27 cellular contexts compared by ENCODE assay signal in genomic region chr9:110592075-110592830, GRCh38. TPM values are rescaled to one million over a fixed set of nuclear protein-coding genes. Genes with fewer than 3 reads are reported as not detected.
DNase-seq lines count a peak whose midpoint lies in the region; ATAC-seq and TF ChIP-seq lines count a peak whose summit lies in the region.
"Had no signal": no experiment of that assay in that cellular context is flagged by ENCODE, and none has a peak within 500 bp of the region (broad histone marks: within the 10 kb centered on the region; RNA-seq: fewer than 3 reads in every experiment).

No MANE protein-coding gene starts in this region.

- no peaks in the 10 kb centered on the region for H3K27me3 Mint-ChIP-seq in GM23338 (ENCODE audit: insufficient read depth, low read depth, poor library complexity)
- no peaks in the 10 kb centered on the region for H3K27me3 Mint-ChIP-seq in type B pancreatic cell
- H3K27me3 Mint-ChIP-seq: activated CD8-positive, alpha-beta memory T cell treated with anti-CD3 and anti-CD28 coated beads, Interleukin-2, amount 10 ng/mL, durations not matched to agents 7 days and 5 days had no signal

- no peak overlapping the region for H3K4me3 Mint-ChIP-seq in GM23338
- no peak overlapping the region for H3K4me3 Mint-ChIP-seq in type B pancreatic cell
- H3K4me3 Mint-ChIP-seq: activated CD8-positive, alpha-beta memory T cell treated with anti-CD3 and anti-CD28 coated beads, Interleukin-2, amount 10 ng/mL, durations not matched to agents 7 days and 5 days; activated T-cell treated with anti-CD3 and anti-CD28 coated beads, Interleukin-2, amount 50 U/mL, for 4 hours; naive thymus-derived CD8-positive, alpha-beta T cell had no signal

- H3K36me3 ChIP-seq in GM23338 (ENCODE audit: insufficient read depth) = no peaks in the 10 kb centered on the region; the same call in none of the 2 replicates
- H3K36me3 ChIP-seq: heart left ventricle, transverse colon had no signal

- peaks cover 29% of the 10 kb centered on the region for H3K9me3 Mint-ChIP-seq in GM23338
- peaks cover 2% of the 10 kb centered on the region for H3K9me3 Mint-ChIP-seq in type B pancreatic cell

- TF ChIP-seq CTCF in GM23338 (conservative IDR thresholded peaks at IDR 0.05; ENCODE audit: low read depth in 2 of 2) (no peak), type B pancreatic cell (conservative IDR thresholded peaks at IDR 0.05) (no peak)

- ATAC-seq in GM23338 (no peak), GM21381 (IDR thresholded peaks at IDR 0.05; ENCODE audit: unreplicated experiment) (no peak)
- ATAC-seq: activated CD8-positive, alpha-beta memory T cell treated with anti-CD3 and anti-CD28 coated beads, Interleukin-2, amount 10 ng/mL, durations not matched to agents 7 days and 5 days; activated T-cell treated with anti-CD3 and anti-CD28 coated beads, Interleukin-2, amount 50 U/mL, for 4 hours; HCT116; heart left ventricle; naive thymus-derived CD8-positive, alpha-beta T cell had no signal

- H3K4me3 ChIP-seq in GM23338 = no peak overlapping the region
- H3K4me3 ChIP-seq: coronary artery, heart left ventricle, transverse colon had no signal

- no peaks in the 10 kb centered on the region for H3F3A ChIP-seq in GM23338 (replicated peaks; ENCODE audit: low read depth)

- peak overlapping the region; percentile 85 for H2AFZ ChIP-seq in GM23338

- H3K36me3 Mint-ChIP-seq in GM23338 (ENCODE audit: low read depth) = peaks cover 18% of the 10 kb centered on the region
- H3K36me3 Mint-ChIP-seq in type B pancreatic cell = no peaks in the 10 kb centered on the region
- H3K36me3 Mint-ChIP-seq: activated CD8-positive, alpha-beta memory T cell treated with anti-CD3 and anti-CD28 coated beads, Interleukin-2, amount 10 ng/mL, durations not matched to agents 7 days and 5 days had no signal

- H3K27ac ChIP-seq in GM23338 (ENCODE audit: low read depth) = peak overlapping the region; percentile 55; the same call in 1 of the 2 replicates
- H3K27ac ChIP-seq: coronary artery, heart left ventricle, transverse colon had no signal

- DNase-seq in GM23338 (ENCODE audit: low spot score) = no peak
- peak; percentile 68 for DNase-seq in RPMI7951 (ENCODE audit: low read depth)
- peak; percentile 68 for DNase-seq in islet precursor cell
- no peak for DNase-seq in type B pancreatic cell (ENCODE audit: extremely low spot score, unreplicated experiment)
- DNase-seq in occipital lobe (lab: John Stamatoyannopoulos, UW) = no peak
- DNase-seq in inferior parietal cortex (ENCODE audit: extremely low spot score) = no peak
- DNase-seq: activated CD4-positive, CD25-positive, alpha-beta regulatory T cell; activated CD8-positive, alpha-beta memory T cell treated with anti-CD3 and anti-CD28 coated beads, Interleukin-2, amount 10 ng/mL, durations not matched to agents 7 days and 5 days; activated gamma-delta T cell; activated T-cell treated with anti-CD3 and anti-CD28 coated beads, Interleukin-2, amount 50 U/mL, for 4 hours; caudate nucleus; effector memory CD4-positive, alpha-beta T cell; erythroblast; heart left ventricle; naive thymus-derived CD8-positive, alpha-beta T cell; NCI-H1048; NCI-H1694; NCI-H510A; stimulated activated CD4-positive, alpha-beta T cell treated with anti-CD3 and anti-CD28 coated beads, Interleukin-15, amount 100 ng/mL, for 24 hours; stimulated activated CD4-positive, alpha-beta T cell treated with anti-CD3 and anti-CD28 coated beads, Interleukin-4, amount 100 ng/mL, for 4 hours; T-helper 1 cell; transverse colon had no signal

- peaks cover 13% of the 10 kb centered on the region for H3K4me1 ChIP-seq in GM23338 (ENCODE audit: insufficient read depth)
- H3K4me1 ChIP-seq: heart left ventricle, transverse colon had no signal

- no peaks in the 10 kb centered on the region for H4K20me1 ChIP-seq in GM23338 (replicated peaks; ENCODE audit: insufficient read depth)

- no peaks in the 10 kb centered on the region for H3K27me3 ChIP-seq in GM23338 (ENCODE audit: insufficient read depth)
- H3K27me3 ChIP-seq: transverse colon had no signal

- H3K4me1 Mint-ChIP-seq in GM23338 (peaks cover 13% of the 10 kb centered on the region), type B pancreatic cell (ENCODE audit: unreplicated experiment) (peaks cover 11% of the 10 kb centered on the region)
- H3K4me1 Mint-ChIP-seq: activated CD8-positive, alpha-beta memory T cell treated with anti-CD3 and anti-CD28 coated beads, Interleukin-2, amount 10 ng/mL, durations not matched to agents 7 days and 5 days; IgD-negative memory B cell; naive thymus-derived CD8-positive, alpha-beta T cell had no signal

- H3K27ac Mint-ChIP-seq in GM23338 (peak overlapping the region; percentile 4; the same call in 1 of the 2 replicates), type B pancreatic cell (peak overlapping the region; percentile 80)
- H3K27ac Mint-ChIP-seq: activated CD8-positive, alpha-beta memory T cell treated with anti-CD3 and anti-CD28 coated beads, Interleukin-2, amount 10 ng/mL, durations not matched to agents 7 days and 5 days; IgD-negative memory B cell; naive thymus-derived CD8-positive, alpha-beta T cell had no signal

- H3K4me2 ChIP-seq in GM23338 = no peak overlapping the region

- H3K9me2 ChIP-seq in GM23338 (ENCODE audit: insufficient read depth) = peaks cover 5% of the 10 kb centered on the region; the same call in 1 of the 2 replicates

- H3K79me2 ChIP-seq in GM23338 (replicated peaks; ENCODE audit: insufficient read depth) = no peaks in the 10 kb centered on the region

TF ChIP-seq in GM23338, 12 proteins besides CTCF, POLR2A, EP300 and RAD21 (continues in another document):
- no peak for TF ChIP-seq ZNF462 (CRISPR knock-in tag; IDR thresholded peaks at IDR 0.05)
- TF ChIP-seq NANOG (IDR thresholded peaks at IDR 0.05; ENCODE audit: borderline replicate concordance) = no peak
- TF ChIP-seq EZH2phosphoT487 (IDR thresholded peaks at IDR 0.05; ENCODE audit: unreplicated experiment) = no peak
- no peak for TF ChIP-seq ZNF114 (CRISPR knock-in tag; IDR thresholded peaks at IDR 0.05)
- TF ChIP-seq POLR2AphosphoS5 (IDR thresholded peaks at IDR 0.05; ENCODE audit: low read depth) = no peak
- TF ChIP-seq EZH2 (IDR thresholded peaks at IDR 0.05; ENCODE audit: low read depth, unreplicated experiment) = no peak

RNA-seq across cellular contexts. Expression of gene SVEP1, which starts 12.7 kb away (rescaled TPM):
- 0.50 and 0.63 TPM in 2 replicates for total RNA-seq in GM23338 (2014; rRNA removed; shearing (Covaris generic))
- polyA plus RNA-seq in GM23338 (2016; fragmentation: Nextera tagmentation; extraction: Ambion mirVana) = 0.17 and 0.18 TPM in 2 replicates
- total RNA-seq in RPMI7951 (2014; rRNA removed; shearing (Covaris generic)) = 10.9 and 17.2 TPM in 2 replicates
- 5.4 and 7.9 TPM in 2 replicates for total RNA-seq in type B pancreatic cell (ENCODE audit: low replicate concordance)
- 5.3 TPM for total RNA-seq in occipital lobe
- total RNA-seq: activated CD8-positive, alpha-beta memory T cell treated with anti-CD3 and anti-CD28 coated beads, Interleukin-2, amount 10 ng/mL, durations not matched to agents 7 days and 5 days; mononuclear cell; naive thymus-derived CD8-positive, alpha-beta T cell had no signal
- polyA plus RNA-seq: IgD-negative memory B cell; naive thymus-derived CD8-positive, alpha-beta T cell had no signal

Comparison
In these comparisons a context has a peak if more than half of its experiments do, and no peak if none do; other contexts are left out.
1. DNase-seq: peak in RPMI7951 (single experiment) and islet precursor cell (single experiment); none in GM23338 (single experiment), type B pancreatic cell (single experiment), occipital lobe (single experiment) and inferior parietal cortex (single experiment).